Comparison of ENCODE assay signal across 1 cellular context in the genomic region with DNA sequence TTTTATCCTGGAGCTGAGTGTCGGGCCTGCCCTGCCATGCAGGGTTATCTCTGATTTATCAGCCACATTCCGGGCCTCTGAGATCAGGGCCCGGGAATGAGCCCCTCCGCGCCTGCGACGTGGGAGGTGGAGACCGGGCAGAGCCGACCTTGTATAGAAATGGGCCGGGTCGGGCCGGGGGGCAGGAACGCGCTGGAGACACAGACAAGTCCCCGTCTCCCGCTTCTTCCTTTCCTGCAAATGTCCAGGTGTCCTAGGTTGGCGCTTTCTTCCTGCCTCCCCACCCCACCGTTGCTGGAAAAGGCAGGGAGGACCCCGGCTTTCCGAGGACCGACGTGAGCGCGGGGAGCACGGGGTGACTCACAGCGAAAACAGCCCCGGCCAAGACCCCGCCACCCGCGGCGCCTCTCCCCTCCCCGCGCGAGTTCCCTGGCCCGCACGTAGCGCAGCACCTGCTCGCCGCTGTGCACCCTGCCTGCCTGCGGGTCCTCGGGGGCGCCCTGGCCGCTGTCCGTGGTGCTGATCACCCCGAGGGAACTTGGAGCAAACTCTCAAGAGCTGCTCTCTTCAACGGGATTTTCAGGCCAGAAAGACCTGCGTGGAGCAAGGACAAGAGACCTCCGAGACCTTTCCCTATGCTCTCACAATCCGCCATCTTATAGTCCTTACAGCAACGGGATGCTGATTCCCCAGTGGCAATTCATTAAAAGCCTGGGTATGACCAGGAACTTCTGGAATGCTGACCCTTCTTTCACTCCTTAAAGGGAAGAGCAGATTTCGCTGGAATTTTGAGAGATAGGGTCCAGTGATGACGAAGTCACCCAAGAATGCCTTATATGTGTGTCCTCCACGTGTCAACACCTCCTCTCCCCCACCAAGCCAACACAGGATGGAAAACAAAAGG.
TF ChIP-seq lines count a peak whose summit lies in the region.

No MANE protein-coding gene starts in this region.

TF ChIP-seq in K562, 482 proteins besides CTCF, POLR2A, EP300 and RAD21 (continued from another document and continues in another):
- TF ChIP-seq, protein P1, sequence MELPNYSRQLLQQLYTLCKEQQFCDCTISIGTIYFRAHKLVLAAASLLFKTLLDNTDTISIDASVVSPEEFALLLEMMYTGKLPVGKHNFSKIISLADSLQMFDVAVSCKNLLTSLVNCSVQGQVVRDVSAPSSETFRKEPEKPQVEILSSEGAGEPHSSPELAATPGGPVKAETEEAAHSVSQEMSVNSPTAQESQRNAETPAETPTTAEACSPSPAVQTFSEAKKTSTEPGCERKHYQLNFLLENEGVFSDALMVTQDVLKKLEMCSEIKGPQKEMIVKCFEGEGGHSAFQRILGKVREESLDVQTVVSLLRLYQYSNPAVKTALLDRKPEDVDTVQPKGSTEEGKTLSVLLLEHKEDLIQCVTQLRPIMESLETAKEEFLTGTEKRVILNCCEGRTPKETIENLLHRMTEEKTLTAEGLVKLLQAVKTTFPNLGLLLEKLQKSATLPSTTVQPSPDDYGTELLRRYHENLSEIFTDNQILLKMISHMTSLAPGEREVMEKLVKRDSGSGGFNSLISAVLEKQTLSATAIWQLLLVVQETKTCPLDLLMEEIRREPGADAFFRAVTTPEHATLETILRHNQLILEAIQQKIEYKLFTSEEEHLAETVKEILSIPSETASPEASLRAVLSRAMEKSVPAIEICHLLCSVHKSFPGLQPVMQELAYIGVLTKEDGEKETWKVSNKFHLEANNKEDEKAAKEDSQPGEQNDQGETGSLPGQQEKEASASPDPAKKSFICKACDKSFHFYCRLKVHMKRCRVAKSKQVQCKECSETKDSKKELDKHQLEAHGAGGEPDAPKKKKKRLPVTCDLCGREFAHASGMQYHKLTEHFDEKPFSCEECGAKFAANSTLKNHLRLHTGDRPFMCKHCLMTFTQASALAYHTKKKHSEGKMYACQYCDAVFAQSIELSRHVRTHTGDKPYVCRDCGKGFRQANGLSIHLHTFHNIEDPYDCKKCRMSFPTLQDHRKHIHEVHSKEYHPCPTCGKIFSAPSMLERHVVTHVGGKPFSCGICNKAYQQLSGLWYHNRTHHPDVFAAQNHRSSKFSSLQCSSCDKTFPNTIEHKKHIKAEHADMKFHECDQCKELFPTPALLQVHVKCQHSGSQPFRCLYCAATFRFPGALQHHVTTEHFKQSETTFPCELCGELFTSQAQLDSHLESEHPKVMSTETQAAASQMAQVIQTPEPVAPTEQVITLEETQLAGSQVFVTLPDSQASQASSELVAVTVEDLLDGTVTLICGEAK (IDR thresholded peaks at IDR 0.05) = peak; percentile 50; the same call in 1 of the 2 replicates
- TF ChIP-seq, protein P1 (CRISPR knock-in tag; IDR thresholded peaks at IDR 0.05) = peak; percentile 67
- TF ChIP-seq ESRRB (CRISPR knock-in tag; IDR thresholded peaks at IDR 0.05; ENCODE audit: borderline replicate concordance) (no peak), SIN3B (IDR thresholded peaks at IDR 0.05; ENCODE audit: low read depth) (no peak), MIER1 (IDR thresholded peaks at IDR 0.05; ENCODE audit: low read depth) (peak; percentile 98), THRAP3 (IDR thresholded peaks at IDR 0.05; ENCODE audit: borderline replicate concordance) (no peak), ZNF3 (CRISPR knock-in tag; IDR thresholded peaks at IDR 0.05) (no peak), HMGN3 (IDR thresholded peaks at IDR 0.05; ENCODE audit: borderline replicate concordance, extremely low read depth, insufficient read length, low read depth, low read length) (no peak), ZNF165 (CRISPR knock-in tag; IDR thresholded peaks at IDR 0.05; ENCODE audit: borderline replicate concordance) (no peak), RB1 (IDR thresholded peaks at IDR 0.05; ENCODE audit: low read depth) (peak; percentile 64; the same call in 1 of the 2 replicates), MYC (IDR thresholded peaks at IDR 0.05; ENCODE audit: low read depth, low read length) (0 out of 2 replicates have a peak, but pooled peaks have one; percentile 40), MYC (CRISPR knock-in tag; IDR thresholded peaks at IDR 0.05; ENCODE audit: borderline replicate concordance, low read depth) (no peak), TCF3 (CRISPR knock-in tag; IDR thresholded peaks at IDR 0.05) (peak; percentile 51), TOE1 (IDR thresholded peaks at IDR 0.05; ENCODE audit: borderline replicate concordance) (no peak), TOE1 (CRISPR knock-in tag; IDR thresholded peaks at IDR 0.05; ENCODE audit: borderline replicate concordance, low read depth) (peak; percentile 89; the same call in 1 of the 2 replicates), ETV1 (tag; conservative IDR thresholded peaks at IDR 0.05; ENCODE audit: low read depth) (no peak), KDM1A (IDR thresholded peaks at IDR 0.05) (no peak), NR2C2 (CRISPR knock-in tag; IDR thresholded peaks at IDR 0.05) (peak; percentile 72; the same call in 1 of the 2 replicates), NR2C2 (tag; IDR thresholded peaks at IDR 0.05) (no peak), ZNF232 (CRISPR knock-in tag; IDR thresholded peaks at IDR 0.05) (peak; percentile 96), CREB1 (IDR thresholded peaks at IDR 0.05) (no peak), CREB1 (CRISPR knock-in tag; IDR thresholded peaks at IDR 0.05) (peak; percentile 87), SOX6 (IDR thresholded peaks at IDR 0.05) (no peak), ETV5 (CRISPR knock-in tag; IDR thresholded peaks at IDR 0.05; ENCODE audit: low read depth) (peak; percentile 81; the same call in 1 of the 2 replicates), SRF (CRISPR knock-in tag; IDR thresholded peaks at IDR 0.05) (peak in 1 of 2 experiments; percentile 86; a peak in 1 of 4 replicates), LCOR (CRISPR knock-in tag; IDR thresholded peaks at IDR 0.05) (peak; percentile 97), TAF15 (IDR thresholded peaks at IDR 0.05; ENCODE audit: low read depth, low read length) (no peak), MCM5 (IDR thresholded peaks at IDR 0.05; ENCODE audit: low read depth) (no peak), EHMT2 (IDR thresholded peaks at IDR 0.05) (peak; percentile 99), NCOA1 (IDR thresholded peaks at IDR 0.05; ENCODE audit: low read depth) (peak; percentile 69; the same call in 1 of the 2 replicates), TARDBP (IDR thresholded peaks at IDR 0.05) (no peak)
- TF ChIP-seq, protein P2, sequence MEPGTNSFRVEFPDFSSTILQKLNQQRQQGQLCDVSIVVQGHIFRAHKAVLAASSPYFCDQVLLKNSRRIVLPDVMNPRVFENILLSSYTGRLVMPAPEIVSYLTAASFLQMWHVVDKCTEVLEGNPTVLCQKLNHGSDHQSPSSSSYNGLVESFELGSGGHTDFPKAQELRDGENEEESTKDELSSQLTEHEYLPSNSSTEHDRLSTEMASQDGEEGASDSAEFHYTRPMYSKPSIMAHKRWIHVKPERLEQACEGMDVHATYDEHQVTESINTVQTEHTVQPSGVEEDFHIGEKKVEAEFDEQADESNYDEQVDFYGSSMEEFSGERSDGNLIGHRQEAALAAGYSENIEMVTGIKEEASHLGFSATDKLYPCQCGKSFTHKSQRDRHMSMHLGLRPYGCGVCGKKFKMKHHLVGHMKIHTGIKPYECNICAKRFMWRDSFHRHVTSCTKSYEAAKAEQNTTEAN (CRISPR knock-in tag; IDR thresholded peaks at IDR 0.05) = peak; percentile 92; the same call in 1 of the 2 replicates
- TF ChIP-seq, protein P3, sequence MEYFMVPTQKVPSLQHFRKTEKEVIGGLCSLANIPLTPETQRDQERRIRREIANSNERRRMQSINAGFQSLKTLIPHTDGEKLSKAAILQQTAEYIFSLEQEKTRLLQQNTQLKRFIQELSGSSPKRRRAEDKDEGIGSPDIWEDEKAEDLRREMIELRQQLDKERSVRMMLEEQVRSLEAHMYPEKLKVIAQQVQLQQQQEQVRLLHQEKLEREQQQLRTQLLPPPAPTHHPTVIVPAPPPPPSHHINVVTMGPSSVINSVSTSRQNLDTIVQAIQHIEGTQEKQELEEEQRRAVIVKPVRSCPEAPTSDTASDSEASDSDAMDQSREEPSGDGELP (CRISPR knock-in tag; IDR thresholded peaks at IDR 0.05; ENCODE audit: borderline replicate concordance) = peak; percentile 92
- TF ChIP-seq, protein P4, sequence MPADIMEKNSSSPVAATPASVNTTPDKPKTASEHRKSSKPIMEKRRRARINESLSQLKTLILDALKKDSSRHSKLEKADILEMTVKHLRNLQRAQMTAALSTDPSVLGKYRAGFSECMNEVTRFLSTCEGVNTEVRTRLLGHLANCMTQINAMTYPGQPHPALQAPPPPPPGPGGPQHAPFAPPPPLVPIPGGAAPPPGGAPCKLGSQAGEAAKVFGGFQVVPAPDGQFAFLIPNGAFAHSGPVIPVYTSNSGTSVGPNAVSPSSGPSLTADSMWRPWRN (IDR thresholded peaks at IDR 0.05; ENCODE audit: low read depth) = no peak
- TF ChIP-seq, protein P5, sequence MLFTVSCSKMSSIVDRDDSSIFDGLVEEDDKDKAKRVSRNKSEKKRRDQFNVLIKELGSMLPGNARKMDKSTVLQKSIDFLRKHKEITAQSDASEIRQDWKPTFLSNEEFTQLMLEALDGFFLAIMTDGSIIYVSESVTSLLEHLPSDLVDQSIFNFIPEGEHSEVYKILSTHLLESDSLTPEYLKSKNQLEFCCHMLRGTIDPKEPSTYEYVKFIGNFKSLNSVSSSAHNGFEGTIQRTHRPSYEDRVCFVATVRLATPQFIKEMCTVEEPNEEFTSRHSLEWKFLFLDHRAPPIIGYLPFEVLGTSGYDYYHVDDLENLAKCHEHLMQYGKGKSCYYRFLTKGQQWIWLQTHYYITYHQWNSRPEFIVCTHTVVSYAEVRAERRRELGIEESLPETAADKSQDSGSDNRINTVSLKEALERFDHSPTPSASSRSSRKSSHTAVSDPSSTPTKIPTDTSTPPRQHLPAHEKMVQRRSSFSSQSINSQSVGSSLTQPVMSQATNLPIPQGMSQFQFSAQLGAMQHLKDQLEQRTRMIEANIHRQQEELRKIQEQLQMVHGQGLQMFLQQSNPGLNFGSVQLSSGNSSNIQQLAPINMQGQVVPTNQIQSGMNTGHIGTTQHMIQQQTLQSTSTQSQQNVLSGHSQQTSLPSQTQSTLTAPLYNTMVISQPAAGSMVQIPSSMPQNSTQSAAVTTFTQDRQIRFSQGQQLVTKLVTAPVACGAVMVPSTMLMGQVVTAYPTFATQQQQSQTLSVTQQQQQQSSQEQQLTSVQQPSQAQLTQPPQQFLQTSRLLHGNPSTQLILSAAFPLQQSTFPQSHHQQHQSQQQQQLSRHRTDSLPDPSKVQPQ (CRISPR knock-in tag; IDR thresholded peaks at IDR 0.05; ENCODE audit: borderline replicate concordance) = no peak
- TF ChIP-seq, protein P6, sequence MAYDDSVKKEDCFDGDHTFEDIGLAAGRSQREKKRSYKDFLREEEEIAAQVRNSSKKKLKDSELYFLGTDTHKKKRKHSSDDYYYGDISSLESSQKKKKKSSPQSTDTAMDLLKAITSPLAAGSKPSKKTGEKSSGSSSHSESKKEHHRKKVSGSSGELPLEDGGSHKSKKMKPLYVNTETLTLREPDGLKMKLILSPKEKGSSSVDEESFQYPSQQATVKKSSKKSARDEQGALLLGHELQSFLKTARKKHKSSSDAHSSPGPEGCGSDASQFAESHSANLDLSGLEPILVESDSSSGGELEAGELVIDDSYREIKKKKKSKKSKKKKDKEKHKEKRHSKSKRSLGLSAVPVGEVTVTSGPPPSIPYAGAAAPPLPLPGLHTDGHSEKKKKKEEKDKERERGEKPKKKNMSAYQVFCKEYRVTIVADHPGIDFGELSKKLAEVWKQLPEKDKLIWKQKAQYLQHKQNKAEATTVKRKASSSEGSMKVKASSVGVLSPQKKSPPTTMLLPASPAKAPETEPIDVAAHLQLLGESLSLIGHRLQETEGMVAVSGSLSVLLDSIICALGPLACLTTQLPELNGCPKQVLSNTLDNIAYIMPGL (CRISPR knock-in tag; IDR thresholded peaks at IDR 0.05) = peak; percentile 98
- TF ChIP-seq, protein P7, sequence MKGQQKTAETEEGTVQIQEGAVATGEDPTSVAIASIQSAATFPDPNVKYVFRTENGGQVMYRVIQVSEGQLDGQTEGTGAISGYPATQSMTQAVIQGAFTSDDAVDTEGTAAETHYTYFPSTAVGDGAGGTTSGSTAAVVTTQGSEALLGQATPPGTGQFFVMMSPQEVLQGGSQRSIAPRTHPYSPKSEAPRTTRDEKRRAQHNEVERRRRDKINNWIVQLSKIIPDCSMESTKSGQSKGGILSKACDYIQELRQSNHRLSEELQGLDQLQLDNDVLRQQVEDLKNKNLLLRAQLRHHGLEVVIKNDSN (CRISPR knock-in tag; IDR thresholded peaks at IDR 0.05) = peak; percentile 55
